20 cellular contexts compared by ENCODE assay signal in genomic region chr6:46254946-46255345, GRCh38.
"Had no signal": no experiment of that assay in that cellular context is flagged by ENCODE, and none has a peak within 500 bp of the region (broad histone marks: within the 10 kb centered on the region; RNA-seq: fewer than 3 reads in every experiment).

No MANE protein-coding gene starts in this region.

- H3K27ac ChIP-seq: RWPE1 had no signal

- DNase-seq: IMR-90, Karpas-422, KG1, MM.1S, NCI-H1092 treated with DMSO at 0.1 percent for 48 hours, NCI-H1436, NCI-H187 treated with DMSO at 0.1 percent for 48 hours, NCI-H2029 treated with DMSO at 0.1 percent for 48 hours, NCI-H2171 treated with DMSO at 0.1 percent for 48 hours, NCI-H345, NCI-H446 treated with DMSO at 0.1 percent for 48 hours, NCI-H510A treated with DMSO at 0.1 percent for 48 hours, NCI-H526, NCI-H774, PC-3, SHP77, SK-N-SH had no signal

- ATAC-seq: HepG2, Panc1, PC-3 had no signal

- H3K4me2 ChIP-seq: SK-N-SH had no signal

- H3K9me3 ChIP-seq: SK-N-SH had no signal

- H3K9ac ChIP-seq: SK-N-SH had no signal
